ENCODE assay signal across 3 cellular contexts in the genomic region with DNA sequence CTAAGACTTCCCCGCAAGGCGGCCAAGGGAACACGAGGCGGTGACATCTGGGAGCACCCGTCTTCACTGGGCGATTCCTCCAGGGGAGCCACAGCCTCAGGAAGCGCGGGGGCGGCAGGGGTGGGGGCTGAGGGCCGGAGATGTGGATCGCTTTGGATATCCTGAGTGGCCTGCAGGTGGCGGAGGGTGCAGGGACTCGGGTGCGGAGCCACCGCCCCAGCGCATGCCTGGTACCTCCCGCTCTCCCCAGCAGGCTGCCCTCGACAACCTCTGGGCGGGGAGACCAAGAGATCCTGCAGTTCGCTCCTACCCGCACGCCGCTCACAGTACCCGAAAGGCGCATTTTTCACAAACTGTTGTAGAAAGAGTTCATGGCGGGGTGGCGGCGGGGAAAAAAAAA.
DNase-seq lines count a peak whose midpoint lies in the region; ATAC-seq and TF ChIP-seq lines count a peak whose summit lies in the region.
"Not testable (repeated sequence)": the region's sequence is repeated elsewhere in the genome, so short reads cannot be mapped to it uniquely, and the experiment has no call there.

No MANE protein-coding gene starts in this region.

- H3K27me3 Mint-ChIP-seq in GM23338 (ENCODE audit: insufficient read depth, low read depth, poor library complexity); WTC11 (ENCODE audit: low read depth): not testable (repeated sequence)

- not testable (repeated sequence) for H3K27ac Mint-ChIP-seq in GM23338, WTC11

- H3K4me3 ChIP-seq in GM23338; HCT116 (replicated peaks in 1 of 2; ENCODE audit: low read depth in 1 of 2, low read length in 2 of 2): not testable (repeated sequence)

- RAD21 ChIA-PET in HCT116 (lab: Charles Lee; ENCODE audit: low non-redundant PET in 1 of 2, low total read pairs in 2 of 2, uncharacterized antibody in 2 of 2, unreplicated experiment in 2 of 2), result not testable (repeated sequence)

- H3K4me2 ChIP-seq in GM23338; HCT116 (ENCODE audit: low read length): not testable (repeated sequence)

- H3K27me3 ChIP-seq in GM23338 (ENCODE audit: insufficient read depth); HCT116 (ENCODE audit: insufficient read depth, low read length): not testable (repeated sequence)

- H3K4me1 Mint-ChIP-seq in GM23338, WTC11: not testable (repeated sequence)

- not testable (repeated sequence) for H3K4me1 ChIP-seq in GM23338 (ENCODE audit: insufficient read depth); HCT116 (ENCODE audit: control insufficient read depth in 1 of 2, insufficient read depth in 2 of 2, low read length in 2 of 2)

- TF ChIP-seq RAD21 in HCT116 (IDR thresholded peaks at IDR 0.05; ENCODE audit: low read depth), result not testable (repeated sequence)

- not testable (repeated sequence) for H3K9me3 ChIP-seq in HCT116 (ENCODE audit: control insufficient read depth in 1 of 2, insufficient read depth in 1 of 2, low read depth in 1 of 2, low read length in 2 of 2)

- not testable (repeated sequence) for H3K79me2 ChIP-seq in GM23338 (replicated peaks; ENCODE audit: insufficient read depth); HCT116 (ENCODE audit: insufficient read depth, low read length)

- not testable (repeated sequence) for H3K36me3 ChIP-seq in GM23338 (ENCODE audit: insufficient read depth); HCT116 (ENCODE audit: control insufficient read depth in 1 of 2, insufficient read depth in 2 of 2, low read length in 2 of 2)

- not testable (repeated sequence) for H3K9me2 ChIP-seq in GM23338 (ENCODE audit: insufficient read depth); HCT116 (ENCODE audit: insufficient read depth)

- peak; percentile 63 for ATAC-seq in GM23338
- ATAC-seq in HCT116, result peak; percentile 65
- peak; percentile 66 for ATAC-seq in WTC11

- intact Hi-C loops in HCT116 (cut with micrococcal nuclease), result not testable (repeated sequence)

- DNase-seq in GM23338 (ENCODE audit: low spot score); HCT116 (ENCODE audit: low read depth, low spot score); WTC11 (ENCODE audit: low spot score): not testable (repeated sequence)

- BruUV-seq in HCT116 (replicated peaks; lab: Mats Ljungman, UMichigan), result not testable (repeated sequence)

- H4K20me1 ChIP-seq in GM23338 (replicated peaks; ENCODE audit: insufficient read depth); HCT116 (ENCODE audit: insufficient read depth): not testable (repeated sequence)

- TF ChIP-seq CTCF in GM23338 (conservative IDR thresholded peaks at IDR 0.05; ENCODE audit: low read depth in 2 of 2); HCT116 (IDR thresholded peaks at IDR 0.05 in 2 of 3, conservative IDR thresholded peaks at IDR 0.05 in 1 of 3; ENCODE audit: borderline replicate concordance in 1 of 3, insufficient read depth in 1 of 3, low read depth in 2 of 3, low read length in 2 of 3); WTC11 (IDR thresholded peaks at IDR 0.05): not testable (repeated sequence)

- not testable (repeated sequence) for TF ChIP-seq POLR2A in HCT116 (IDR thresholded peaks at IDR 0.05; ENCODE audit: borderline replicate concordance, extremely low read depth, insufficient read depth, insufficient read length)

- H3K36me3 Mint-ChIP-seq in GM23338 (ENCODE audit: low read depth); WTC11: not testable (repeated sequence)

- POLR2A ChIA-PET in HCT116 (lab: Charles Lee); WTC11 (lab: Charles Lee): not testable (repeated sequence)

- CTCF ChIA-PET in HCT116 (lab: Charles Lee); WTC11 (lab: Charles Lee): not testable (repeated sequence)

- not testable (repeated sequence) for H3K27ac ChIP-seq in GM23338 (ENCODE audit: low read depth); HCT116 (ENCODE audit: low read depth, low read length)

- H3K9ac ChIP-seq in HCT116 (ENCODE audit: low read length), result not testable (repeated sequence)

- not testable (repeated sequence) for H3F3A ChIP-seq in GM23338 (replicated peaks; ENCODE audit: low read depth)

- H3K9me3 Mint-ChIP-seq in GM23338, WTC11: not testable (repeated sequence)

- not testable (repeated sequence) for H2AFZ ChIP-seq in GM23338; HCT116 (ENCODE audit: low read depth, low read length, poor library complexity, severe bottlenecking)

- H3K4me3 Mint-ChIP-seq in GM23338, WTC11: not testable (repeated sequence)
